In the genomic region with DNA sequence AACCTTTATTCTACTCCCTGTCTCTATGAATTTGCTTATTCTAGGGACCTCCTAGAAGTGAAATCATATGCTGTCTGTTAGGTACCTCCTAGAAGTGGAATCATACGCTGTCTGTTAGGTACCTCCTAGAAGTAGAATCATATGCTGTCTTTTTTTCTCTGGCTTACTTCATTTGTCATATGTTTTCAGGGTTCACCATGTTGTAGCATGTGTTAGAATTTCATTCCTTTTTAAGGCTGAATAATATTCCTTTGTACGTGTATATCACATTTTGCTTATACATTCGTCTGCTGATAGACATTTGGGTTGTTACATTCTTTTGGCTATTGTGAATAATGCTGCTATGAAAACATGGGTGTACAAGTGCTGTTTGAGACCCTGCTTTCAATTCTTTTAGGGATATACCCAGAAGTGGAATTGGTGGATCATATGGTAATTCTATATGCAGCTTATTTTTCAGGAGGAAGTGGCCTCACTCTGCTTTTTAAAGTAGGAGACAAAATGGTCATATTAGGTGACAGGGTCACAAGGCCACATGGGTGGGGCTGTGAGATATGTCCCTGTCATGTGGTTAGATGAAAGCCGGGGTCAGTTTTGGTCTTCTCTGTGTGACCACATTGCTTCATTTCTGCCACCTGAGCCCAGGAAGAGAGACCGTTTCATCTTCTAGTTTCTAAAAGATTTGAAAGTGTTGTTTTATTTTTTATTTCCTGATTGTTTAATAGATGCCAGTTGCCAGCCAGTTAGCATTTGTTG, we compare ENCODE assay signal across 9 cellular contexts.
DNase-seq lines count a peak whose midpoint lies in the region; ATAC-seq and TF ChIP-seq lines count a peak whose summit lies in the region.
"Had no signal": no experiment of that assay in that cellular context is flagged by ENCODE, and none has a peak within 500 bp of the region (broad histone marks: within the 10 kb centered on the region; RNA-seq: fewer than 3 reads in every experiment).

No MANE protein-coding gene starts in this region.

- H3K4me2 ChIP-seq in HCT116 (ENCODE audit: low read length) (no peak overlapping the region; the same call in 1 of the 2 replicates), osteoblast (ENCODE audit: insufficient read depth, low read length) (no peak overlapping the region)

- H3K27ac ChIP-seq in HCT116 (ENCODE audit: low read depth, low read length) (no peak overlapping the region), osteoblast (ENCODE audit: low read depth, low read length) (no peak overlapping the region), brain microvascular endothelial cell (no peak overlapping the region)
- H3K27ac ChIP-seq: parathyroid adenoma had no signal

- no peaks in the 10 kb centered on the region for H3K36me3 Mint-ChIP-seq in T-helper 17 cell (ENCODE audit: low read depth)

- in situ Hi-C loops in brain microvascular endothelial cell (cut with HindIII; ENCODE audit: low pct_ligation_motif_present, low sequenced_read_pairs), result no loop called here

- TF ChIP-seq CTCF in HCT116 (IDR thresholded peaks at IDR 0.05 in 2 of 3, conservative IDR thresholded peaks at IDR 0.05 in 1 of 3; ENCODE audit: borderline replicate concordance in 1 of 3, insufficient read depth in 1 of 3, low read depth in 2 of 3, low read length in 2 of 3) (no peak), osteoblast (IDR thresholded peaks at IDR 0.05; ENCODE audit: extremely low read depth, low read depth, low read length) (no peak), brain microvascular endothelial cell (IDR thresholded peaks at IDR 0.05; ENCODE audit: low read depth, low read length, missing control alignments) (no peak)

- RAD21 ChIA-PET in HCT116 (lab: Charles Lee; ENCODE audit: low non-redundant PET in 1 of 2, low total read pairs in 2 of 2, uncharacterized antibody in 2 of 2, unreplicated experiment in 2 of 2), result no interaction called here

- POLR2A ChIA-PET in HCT116 (lab: Charles Lee), result no interaction called here

- H4K20me1 ChIP-seq in HCT116 (ENCODE audit: insufficient read depth), result no peaks in the 10 kb centered on the region
- peaks cover 9% of the 10 kb centered on the region for H4K20me1 ChIP-seq in osteoblast (ENCODE audit: insufficient read depth, low read length)

- H2AFZ ChIP-seq in HCT116 (ENCODE audit: low read depth, low read length, poor library complexity, severe bottlenecking) (no peak overlapping the region), osteoblast (ENCODE audit: low read length) (no peak overlapping the region)
- H2AFZ ChIP-seq: parathyroid adenoma had no signal

- peak overlapping the region; percentile 73 for H3K27ac Mint-ChIP-seq in T-helper 17 cell

- H3K27me3 ChIP-seq in HCT116 (ENCODE audit: insufficient read depth, low read length) (no peaks in the 10 kb centered on the region), osteoblast (ENCODE audit: insufficient read depth, low read length) (no peaks in the 10 kb centered on the region), brain microvascular endothelial cell (replicated peaks) (no peaks in the 10 kb centered on the region)

- CTCF ChIA-PET in HCT116 (lab: Charles Lee), result no interaction called here

- TSS peak; percentile 9 for BruUV-seq in HCT116 (replicated peaks; lab: Mats Ljungman, UMichigan)

- no peak for DNase-seq in HCT116 (ENCODE audit: low read depth, low spot score)
- no peak for DNase-seq in T-helper 17 cell
- peak; percentile 29 for DNase-seq in osteoblast (ENCODE audit: insufficient read length, low spot score, missing footprints)
- no peak for DNase-seq in brain microvascular endothelial cell
- DNase-seq in NCI-H2029 (lab: John Stamatoyannopoulos, UW), result no peak
- no peak for DNase-seq in middle frontal gyrus (ENCODE audit: extremely low spot score, low spot score)

- no peak overlapping the region for H3K4me3 Mint-ChIP-seq in T-helper 17 cell

- intact Hi-C loops in HCT116 (cut with micrococcal nuclease), result no loop called here

- no peaks in the 10 kb centered on the region for H3K9me2 ChIP-seq in HCT116 (ENCODE audit: insufficient read depth)

- ATAC-seq in GM18870 (IDR thresholded peaks at IDR 0.05; ENCODE audit: unreplicated experiment), result peak; percentile 81
- no peak for ATAC-seq in HCT116
- no peak for ATAC-seq in T-helper 17 cell
- no peak for ATAC-seq in HG02759 (IDR thresholded peaks at IDR 0.05; ENCODE audit: unreplicated experiment)

- peaks cover 9% of the 10 kb centered on the region for H3K79me2 ChIP-seq in HCT116 (ENCODE audit: insufficient read depth, low read length)
- peaks cover 42% of the 10 kb centered on the region for H3K79me2 ChIP-seq in osteoblast (ENCODE audit: insufficient read depth, low read length)

- H3K4me1 ChIP-seq in HCT116 (ENCODE audit: control insufficient read depth in 1 of 2, insufficient read depth in 2 of 2, low read length in 2 of 2), result peaks cover 0 to 6% of the 10 kb centered on the region in 2 experiments; a peak in 1 of 4 replicates
- H3K4me1 ChIP-seq in osteoblast (ENCODE audit: insufficient read depth, low read length), result peaks cover 3% of the 10 kb centered on the region

- H3K4me1 Mint-ChIP-seq in T-helper 17 cell, result peaks cover 15% of the 10 kb centered on the region

- H3K9me3 ChIP-seq in HCT116 (ENCODE audit: control insufficient read depth in 1 of 2, insufficient read depth in 1 of 2, low read depth in 1 of 2, low read length in 2 of 2) (no peaks in the 10 kb centered on the region), T-helper 17 cell (ENCODE audit: control insufficient read depth, low read length, poor library complexity, severe bottlenecking) (no peaks in the 10 kb centered on the region), osteoblast (ENCODE audit: low read depth, low read length) (no peaks in the 10 kb centered on the region)

- no peak for TF ChIP-seq POLR2A in HCT116 (IDR thresholded peaks at IDR 0.05; ENCODE audit: borderline replicate concordance, extremely low read depth, insufficient read depth, insufficient read length)

- no peak overlapping the region for H3K9ac ChIP-seq in HCT116 (ENCODE audit: low read length)
- H3K9ac ChIP-seq: parathyroid adenoma had no signal

- H3K36me3 ChIP-seq in HCT116 (ENCODE audit: control insufficient read depth in 1 of 2, insufficient read depth in 2 of 2, low read length in 2 of 2) (peaks cover 0 to 8% of the 10 kb centered on the region in 2 experiments; a peak in 1 of 4 replicates), osteoblast (ENCODE audit: insufficient read depth, low read length) (peaks cover 54% of the 10 kb centered on the region), brain microvascular endothelial cell (replicated peaks) (peaks cover 39% of the 10 kb centered on the region)

- TF ChIP-seq RAD21 in HCT116 (IDR thresholded peaks at IDR 0.05; ENCODE audit: low read depth), result no peak

- no peak overlapping the region for H3K4me3 ChIP-seq in HCT116 (replicated peaks in 1 of 2; ENCODE audit: low read depth in 1 of 2, low read length in 2 of 2)
- H3K4me3 ChIP-seq in osteoblast (ENCODE audit: insufficient read depth, low read length), result no peak overlapping the region
- no peak overlapping the region for H3K4me3 ChIP-seq in brain microvascular endothelial cell (ENCODE audit: low read depth, low read length)

- H3K27me3 Mint-ChIP-seq in T-helper 17 cell, result no peaks in the 10 kb centered on the region

TF ChIP-seq in HCT116, 20 proteins besides CTCF, POLR2A, EP300 and RAD21:
- TF ChIP-seq EZH2phosphoT487 (IDR thresholded peaks at IDR 0.05; ENCODE audit: borderline replicate concordance) (no peak), ZNF274 (IDR thresholded peaks at IDR 0.05; ENCODE audit: low read depth, low read length) (no peak), SP1 (IDR thresholded peaks at IDR 0.05; ENCODE audit: low read depth) (no peak), FOSL1 (IDR thresholded peaks at IDR 0.05; ENCODE audit: low read depth) (no peak), YY1 (IDR thresholded peaks at IDR 0.05; ENCODE audit: extremely low read depth, insufficient replicate concordance, low read depth, low read length) (no peak), JUND (IDR thresholded peaks at IDR 0.05) (no peak), CBX3 (IDR thresholded peaks at IDR 0.05; ENCODE audit: low read depth) (no peak), EGR1 (IDR thresholded peaks at IDR 0.05; ENCODE audit: low read depth) (no peak), SIN3A (IDR thresholded peaks at IDR 0.05; ENCODE audit: low read depth) (no peak)
- TF ChIP-seq, protein P1, sequence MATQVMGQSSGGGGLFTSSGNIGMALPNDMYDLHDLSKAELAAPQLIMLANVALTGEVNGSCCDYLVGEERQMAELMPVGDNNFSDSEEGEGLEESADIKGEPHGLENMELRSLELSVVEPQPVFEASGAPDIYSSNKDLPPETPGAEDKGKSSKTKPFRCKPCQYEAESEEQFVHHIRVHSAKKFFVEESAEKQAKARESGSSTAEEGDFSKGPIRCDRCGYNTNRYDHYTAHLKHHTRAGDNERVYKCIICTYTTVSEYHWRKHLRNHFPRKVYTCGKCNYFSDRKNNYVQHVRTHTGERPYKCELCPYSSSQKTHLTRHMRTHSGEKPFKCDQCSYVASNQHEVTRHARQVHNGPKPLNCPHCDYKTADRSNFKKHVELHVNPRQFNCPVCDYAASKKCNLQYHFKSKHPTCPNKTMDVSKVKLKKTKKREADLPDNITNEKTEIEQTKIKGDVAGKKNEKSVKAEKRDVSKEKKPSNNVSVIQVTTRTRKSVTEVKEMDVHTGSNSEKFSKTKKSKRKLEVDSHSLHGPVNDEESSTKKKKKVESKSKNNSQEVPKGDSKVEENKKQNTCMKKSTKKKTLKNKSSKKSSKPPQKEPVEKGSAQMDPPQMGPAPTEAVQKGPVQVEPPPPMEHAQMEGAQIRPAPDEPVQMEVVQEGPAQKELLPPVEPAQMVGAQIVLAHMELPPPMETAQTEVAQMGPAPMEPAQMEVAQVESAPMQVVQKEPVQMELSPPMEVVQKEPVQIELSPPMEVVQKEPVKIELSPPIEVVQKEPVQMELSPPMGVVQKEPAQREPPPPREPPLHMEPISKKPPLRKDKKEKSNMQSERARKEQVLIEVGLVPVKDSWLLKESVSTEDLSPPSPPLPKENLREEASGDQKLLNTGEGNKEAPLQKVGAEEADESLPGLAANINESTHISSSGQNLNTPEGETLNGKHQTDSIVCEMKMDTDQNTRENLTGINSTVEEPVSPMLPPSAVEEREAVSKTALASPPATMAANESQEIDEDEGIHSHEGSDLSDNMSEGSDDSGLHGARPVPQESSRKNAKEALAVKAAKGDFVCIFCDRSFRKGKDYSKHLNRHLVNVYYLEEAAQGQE (IDR thresholded peaks at IDR 0.05; ENCODE audit: low read depth), result no peak
- TF ChIP-seq, protein P2, sequence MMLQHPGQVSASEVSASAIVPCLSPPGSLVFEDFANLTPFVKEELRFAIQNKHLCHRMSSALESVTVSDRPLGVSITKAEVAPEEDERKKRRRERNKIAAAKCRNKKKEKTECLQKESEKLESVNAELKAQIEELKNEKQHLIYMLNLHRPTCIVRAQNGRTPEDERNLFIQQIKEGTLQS (IDR thresholded peaks at IDR 0.05), result no peak
TF ChIP-seq in HCT116: peak in this region for 0.
